12 cellular contexts compared by ENCODE assay signal in genomic region chr21:14603202-14603601, GRCh38. TPM values are rescaled to one million over a fixed set of nuclear protein-coding genes. Genes with fewer than 3 reads are reported as not detected.
A peak's percentile ranks its signal among the peaks of the same experiment; 100 is the strongest.
DNase-seq lines count a peak whose midpoint lies in the region; ATAC-seq and TF ChIP-seq lines count a peak whose summit lies in the region.
"Had no signal": no experiment of that assay in that cellular context is flagged by ENCODE, and none has a peak within 500 bp of the region (broad histone marks: within the 10 kb centered on the region; RNA-seq: fewer than 3 reads in every experiment).

No MANE protein-coding gene starts in this region.

- ATAC-seq in activated naive CD8-positive, alpha-beta T cell treated with anti-CD3 and anti-CD28 coated beads, Interleukin-2, amount 10 ng/mL, durations not matched to agents 7 days and 5 days (ENCODE audit: low read depth) = no peak
- no peak for ATAC-seq in HG03571 (IDR thresholded peaks at IDR 0.05; ENCODE audit: unreplicated experiment)
- ATAC-seq: HepG2 had no signal

- H3K4me3 Mint-ChIP-seq in CD8-positive, alpha-beta memory T cell = peak overlapping the region in 6 of 7 donors; percentile 20 to 73 (median 68)
- peak overlapping the region; percentile 65 for H3K4me3 Mint-ChIP-seq in activated naive CD8-positive, alpha-beta T cell treated with anti-CD3 and anti-CD28 coated beads, Interleukin-2, amount 10 ng/mL, durations not matched to agents 7 days and 5 days
- H3K4me3 Mint-ChIP-seq: activated B cell treated with CpG ODN at 0.5 μM for 24 hours, neural crest cell had no signal

- no peak for TF ChIP-seq CTCF in tibial nerve (IDR thresholded peaks at IDR 0.05)

- TF ChIP-seq POLR2A in tibial nerve (IDR thresholded peaks at IDR 0.05) = no peak

- H3K36me3 ChIP-seq in CD8-positive, alpha-beta memory T cell (ENCODE audit: insufficient read depth, low read length) = no peaks in the 10 kb centered on the region
- H3K36me3 ChIP-seq in tibial nerve = no peaks in the 10 kb centered on the region
- H3K36me3 ChIP-seq: cardiac muscle cell had no signal

- H3K4me1 ChIP-seq in CD8-positive, alpha-beta memory T cell (ENCODE audit: insufficient read depth, low read length) = peaks cover 19% of the 10 kb centered on the region
- H3K4me1 ChIP-seq in tibial nerve = peaks cover 0 to 12% (median 0%) of the 10 kb centered on the region in 4 donors

- H3K9me3 Mint-ChIP-seq in CD8-positive, alpha-beta memory T cell = peaks cover 0 to 2% (median 0%) of the 10 kb centered on the region in 5 donors
- H3K9me3 Mint-ChIP-seq in activated naive CD8-positive, alpha-beta T cell treated with anti-CD3 and anti-CD28 coated beads, Interleukin-2, amount 10 ng/mL, durations not matched to agents 7 days and 5 days = peaks cover 7% of the 10 kb centered on the region
- H3K9me3 Mint-ChIP-seq: activated B cell treated with CpG ODN at 0.5 μM for 24 hours, neural crest cell had no signal

- no peak for TF ChIP-seq EP300 in tibial nerve (IDR thresholded peaks at IDR 0.05)

- peak overlapping the region in 2 of 8 donors; percentile 18 to 72 for H3K27ac Mint-ChIP-seq in CD8-positive, alpha-beta memory T cell
- peak overlapping the region; percentile 78 for H3K27ac Mint-ChIP-seq in activated naive CD8-positive, alpha-beta T cell treated with anti-CD3 and anti-CD28 coated beads, Interleukin-2, amount 10 ng/mL, durations not matched to agents 7 days and 5 days

- DNase-seq in CD8-positive, alpha-beta memory T cell = no peak
- DNase-seq in KBM-7 = peak; percentile 32
- DNase-seq in activated naive CD8-positive, alpha-beta T cell treated with anti-CD3 and anti-CD28 coated beads, Interleukin-2, amount 10 ng/mL, durations not matched to agents 7 days and 5 days = no peak
- DNase-seq in iris pigment epithelial cell (ENCODE audit: low read depth) = peak; percentile 86
- no peak for DNase-seq in stimulated activated CD4-positive, alpha-beta T cell treated with anti-CD3 and anti-CD28 coated beads, Interleukin-12 subunit alpha, Interleukin-12 subunit beta, amount 100 ng/mL, for 4 hours
- no peak for DNase-seq in tibial nerve (ENCODE audit: low spot score in 2 of 2)
- no peak for DNase-seq in NCI-H2196 treated with DMSO at 0.1 percent for 48 hours (lab: John Stamatoyannopoulos, UW; ENCODE audit: unreplicated experiment)
- DNase-seq: activated B cell treated with CpG ODN at 0.5 μM for 24 hours had no signal

- no peaks in the 10 kb centered on the region for H3K36me3 Mint-ChIP-seq in CD8-positive, alpha-beta memory T cell
- peaks cover 26% of the 10 kb centered on the region for H3K36me3 Mint-ChIP-seq in activated naive CD8-positive, alpha-beta T cell treated with anti-CD3 and anti-CD28 coated beads, Interleukin-2, amount 10 ng/mL, durations not matched to agents 7 days and 5 days

- H3K9me3 ChIP-seq in CD8-positive, alpha-beta memory T cell (ENCODE audit: low read length) = no peaks in the 10 kb centered on the region
- no peaks in the 10 kb centered on the region for H3K9me3 ChIP-seq in tibial nerve

- H3K27ac ChIP-seq in CD8-positive, alpha-beta memory T cell (ENCODE audit: low read depth, low read length) = peak overlapping the region; percentile 35
- H3K27ac ChIP-seq in tibial nerve = no peak overlapping the region
- H3K27ac ChIP-seq: cardiac muscle cell had no signal

- 62 to 64% methylated on average over 2 of the region's 2 CpGs for WGBS in tibial nerve, 2 donors

- peak overlapping the region; percentile 55 for H3K4me3 ChIP-seq in CD8-positive, alpha-beta memory T cell (ENCODE audit: low read length)
- H3K4me3 ChIP-seq in tibial nerve = no peak overlapping the region
- H3K4me3 ChIP-seq: cardiac muscle cell had no signal

- H3K27me3 Mint-ChIP-seq in CD8-positive, alpha-beta memory T cell = peaks cover 0 to 3% of the 10 kb centered on the region in 2 donors
- no peaks in the 10 kb centered on the region for H3K27me3 Mint-ChIP-seq in activated naive CD8-positive, alpha-beta T cell treated with anti-CD3 and anti-CD28 coated beads, Interleukin-2, amount 10 ng/mL, durations not matched to agents 7 days and 5 days
- H3K27me3 Mint-ChIP-seq: activated B cell treated with CpG ODN at 0.5 μM for 24 hours had no signal

- H3K27me3 ChIP-seq in CD8-positive, alpha-beta memory T cell (ENCODE audit: insufficient read depth, low read length, poor library complexity, severe bottlenecking) = no peaks in the 10 kb centered on the region
- no peaks in the 10 kb centered on the region for H3K27me3 ChIP-seq in tibial nerve
- H3K27me3 ChIP-seq: cardiac muscle cell had no signal

- POLR2A ChIA-PET in CD8-positive, alpha-beta memory T cell (lab: Charles Lee) = no interaction called here
- POLR2A ChIA-PET in activated naive CD8-positive, alpha-beta T cell treated with anti-CD3 and anti-CD28 coated beads, Interleukin-2, amount 10 ng/mL, durations not matched to agents 7 days and 5 days (lab: Charles Lee) = interaction anchor here (1.3 kb wide), 3 partner anchors 11 to 75 kb away, joined by 3 to 4 read pairs (median 3); no protein-coding TSS in a partner anchor

- in situ Hi-C loops in KBM-7 (cut with MboI; ENCODE audit: low pct_unique_long_range_greater_than_20kb, low sequenced_read_pairs) = no loop called here

- CTCF ChIA-PET in CD8-positive, alpha-beta memory T cell (lab: Charles Lee) = interaction anchor here (1.5 kb wide), 1 partner anchor 137 kb away, joined by 3 read pairs; no protein-coding TSS in a partner anchor

- peaks cover 12 to 27% (median 22%) of the 10 kb centered on the region in 3 donors for H3K4me1 Mint-ChIP-seq in CD8-positive, alpha-beta memory T cell
- H3K4me1 Mint-ChIP-seq in activated naive CD8-positive, alpha-beta T cell treated with anti-CD3 and anti-CD28 coated beads, Interleukin-2, amount 10 ng/mL, durations not matched to agents 7 days and 5 days = peaks cover 32% of the 10 kb centered on the region
- H3K4me1 Mint-ChIP-seq: neural crest cell had no signal

RNA-seq across cellular contexts. Expression of gene SAMSN1, which starts 57.1 kb away (rescaled TPM):
- 10 to 100 TPM; 82.6 to 83.2 TPM for total RNA-seq in CD8-positive, alpha-beta memory T cell
- 34.1 TPM for polyA plus RNA-seq in CD8-positive, alpha-beta memory T cell
- total RNA-seq in activated naive CD8-positive, alpha-beta T cell treated with anti-CD3 and anti-CD28 coated beads, Interleukin-2, amount 10 ng/mL, durations not matched to agents 7 days and 5 days = 100 to 1,000 TPM; 121 to 125 TPM
- 10 to 100 TPM in 2 of 4 donors, 1 to 10 TPM in 2; 2.9 to 13.5 (median 7.6) TPM for total RNA-seq in tibial nerve
- total RNA-seq: HepG2, neural crest cell had no signal

Comparison
In these comparisons a context has a peak if more than half of its experiments do, and no peak if none do; other contexts are left out.
1. DNase-seq: peak in KBM-7 (single experiment) and iris pigment epithelial cell (single experiment); none in CD8-positive, alpha-beta memory T cell (0 of 5), activated naive CD8-positive, alpha-beta T cell treated with anti-CD3 and anti-CD28 coated beads, Interleukin-2, amount 10 ng/mL, durations not matched to agents 7 days and 5 days (single experiment), stimulated activated CD4-positive, alpha-beta T cell treated with anti-CD3 and anti-CD28 coated beads, Interleukin-12 subunit alpha, Interleukin-12 subunit beta, amount 100 ng/mL, for 4 hours (single experiment), tibial nerve (0 of 2) and NCI-H2196 treated with DMSO at 0.1 percent for 48 hours (single experiment).
2. RNA of gene SAMSN1, which starts 57.1 kb away (total RNA-seq): 121 to 125 TPM in activated naive CD8-positive, alpha-beta T cell treated with anti-CD3 and anti-CD28 coated beads, Interleukin-2, amount 10 ng/mL, durations not matched to agents 7 days and 5 days and 82.6 to 83.2 TPM in CD8-positive, alpha-beta memory T cell; 2.9 to 13.5 TPM in tibial nerve; every median in the first group is over 4 times any median in the second.